ENCODE assay signal across 1 cellular context in genomic region chr6:1839315-1839714, GRCh38.
TF ChIP-seq lines count a peak whose summit lies in the region.

No MANE protein-coding gene starts in this region.

TF ChIP-seq in HepG2, 621 proteins besides CTCF, POLR2A, EP300 and RAD21 (continued from another document):
- TF ChIP-seq TFDP1 (CRISPR knock-in tag; IDR thresholded peaks at IDR 0.05; ENCODE audit: borderline replicate concordance): no peak
- TF ChIP-seq ZBTB7A (CRISPR knock-in tag; IDR thresholded peaks at IDR 0.05): no peak
- TF ChIP-seq GATA4 (IDR thresholded peaks at IDR 0.05; ENCODE audit: borderline replicate concordance, low read depth): no peak
- no peak for TF ChIP-seq EEA1 (CRISPR knock-in tag; IDR thresholded peaks at IDR 0.05; ENCODE audit: borderline replicate concordance)
- no peak for TF ChIP-seq U2AF1 (optimal IDR thresholded peaks at IDR 0.05; ENCODE audit: low read depth, low read length)
- TF ChIP-seq MAFF (IDR thresholded peaks at IDR 0.05; ENCODE audit: low read depth, low read length): no peak
- TF ChIP-seq PHF5A (CRISPR knock-in tag; IDR thresholded peaks at IDR 0.05; ENCODE audit: low read depth, unreplicated experiment): no peak
- TF ChIP-seq GFI1 (CRISPR knock-in tag; IDR thresholded peaks at IDR 0.05; ENCODE audit: borderline replicate concordance): no peak
- no peak for TF ChIP-seq MXD3 (CRISPR knock-in tag; IDR thresholded peaks at IDR 0.05)
- no peak for TF ChIP-seq HNRNPUL1 (IDR thresholded peaks at IDR 0.05; ENCODE audit: low read depth, low read length)
- TF ChIP-seq ZBTB21 (CRISPR knock-in tag; IDR thresholded peaks at IDR 0.05): no peak
- TF ChIP-seq MTERF4 (CRISPR knock-in tag; IDR thresholded peaks at IDR 0.05): no peak
- TF ChIP-seq PAWR (CRISPR knock-in tag; IDR thresholded peaks at IDR 0.05; ENCODE audit: borderline replicate concordance): no peak
- no peak for TF ChIP-seq ZNF350 (CRISPR knock-in tag; IDR thresholded peaks at IDR 0.05; ENCODE audit: borderline replicate concordance, low read depth)
